In genomic region chr13:87084192-87084591, GRCh38 we compare ENCODE assay signal across 1 cellular context.
TF ChIP-seq lines count a peak whose summit lies in the region.

No MANE protein-coding gene starts in this region.

TF ChIP-seq in HepG2, 621 proteins besides CTCF, POLR2A, EP300 and RAD21 (continued from another document):
- TF ChIP-seq, protein P1, sequence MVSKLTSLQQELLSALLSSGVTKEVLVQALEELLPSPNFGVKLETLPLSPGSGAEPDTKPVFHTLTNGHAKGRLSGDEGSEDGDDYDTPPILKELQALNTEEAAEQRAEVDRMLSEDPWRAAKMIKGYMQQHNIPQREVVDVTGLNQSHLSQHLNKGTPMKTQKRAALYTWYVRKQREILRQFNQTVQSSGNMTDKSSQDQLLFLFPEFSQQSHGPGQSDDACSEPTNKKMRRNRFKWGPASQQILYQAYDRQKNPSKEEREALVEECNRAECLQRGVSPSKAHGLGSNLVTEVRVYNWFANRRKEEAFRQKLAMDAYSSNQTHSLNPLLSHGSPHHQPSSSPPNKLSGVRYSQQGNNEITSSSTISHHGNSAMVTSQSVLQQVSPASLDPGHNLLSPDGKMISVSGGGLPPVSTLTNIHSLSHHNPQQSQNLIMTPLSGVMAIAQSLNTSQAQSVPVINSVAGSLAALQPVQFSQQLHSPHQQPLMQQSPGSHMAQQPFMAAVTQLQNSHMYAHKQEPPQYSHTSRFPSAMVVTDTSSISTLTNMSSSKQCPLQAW (CRISPR knock-in tag; IDR thresholded peaks at IDR 0.05), result no peak
- TF ChIP-seq EED (CRISPR knock-in tag; IDR thresholded peaks at IDR 0.05), result no peak
- no peak for TF ChIP-seq HDAC1 (CRISPR knock-in tag; IDR thresholded peaks at IDR 0.05)
- TF ChIP-seq ZNF460 (CRISPR knock-in tag; IDR thresholded peaks at IDR 0.05; ENCODE audit: borderline replicate concordance), result no peak
